27 cellular contexts compared by ENCODE assay signal in the genomic region with DNA sequence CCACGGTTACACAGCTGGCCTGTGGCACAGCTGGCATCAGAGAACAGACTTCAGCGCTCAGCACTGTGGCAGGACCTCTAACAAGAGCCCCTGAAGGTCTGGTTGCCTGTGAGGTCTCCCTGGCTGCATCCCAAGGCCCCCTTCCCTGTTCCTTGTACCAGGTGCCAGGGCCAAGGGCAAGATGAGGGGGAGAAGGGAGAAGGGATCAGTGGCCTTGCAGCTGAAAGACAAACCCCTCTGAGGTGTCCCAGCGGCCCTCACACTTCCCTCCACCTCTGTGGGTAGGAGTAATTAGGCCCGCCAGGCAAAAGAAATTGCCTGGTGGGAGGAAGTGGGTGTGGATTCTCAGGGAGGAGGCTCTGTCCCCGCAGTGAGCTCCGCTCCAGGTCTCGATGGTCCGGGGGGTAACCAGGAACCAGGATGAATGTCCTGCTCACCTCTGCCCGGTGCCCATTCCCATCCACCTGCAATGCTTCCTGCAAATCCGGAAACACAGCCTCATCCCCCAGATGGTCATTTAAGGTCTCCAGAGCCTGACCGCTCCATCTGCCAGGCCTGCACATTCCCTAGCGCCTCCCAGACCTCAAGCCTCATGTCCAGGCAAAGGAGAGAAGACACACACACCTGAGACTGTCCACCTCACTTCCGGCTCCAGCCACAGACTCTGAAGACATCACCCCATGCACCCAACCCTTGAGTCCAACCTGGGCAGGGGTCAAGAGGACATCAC. TPM values are rescaled to one million over a fixed set of nuclear protein-coding genes. Genes with fewer than 3 reads are reported as not detected.
DNase-seq lines count a peak whose midpoint lies in the region; ATAC-seq and TF ChIP-seq lines count a peak whose summit lies in the region.
"Had no signal": no experiment of that assay in that cellular context is flagged by ENCODE, and none has a peak within 500 bp of the region (broad histone marks: within the 10 kb centered on the region; RNA-seq: fewer than 3 reads in every experiment).

No MANE protein-coding gene starts in this region.

- H3K27ac ChIP-seq in BLaER1 (peak overlapping the region; percentile 62), WERI-Rb-1 (peak overlapping the region; percentile 11; the same call in 1 of the 2 replicates)
- H3K27ac ChIP-seq: C4-2B, SJCRH30 had no signal

- ATAC-seq in HG02970 (IDR thresholded peaks at IDR 0.05; ENCODE audit: low FRiP score, unreplicated experiment) = no peak
- ATAC-seq: CD8-positive, alpha-beta T cell; GM12878; HCT116; PC-3; Right ventricle myocardium inferior; SK-N-SH treated with all-trans-retinoic acid at 6 μM for 48 hours had no signal

- no peaks in the 10 kb centered on the region for H3K27me3 ChIP-seq in BLaER1
- peaks cover 3% of the 10 kb centered on the region for H3K27me3 ChIP-seq in WERI-Rb-1 (ENCODE audit: insufficient read depth, low read depth, severe bottlenecking)
- H3K27me3 ChIP-seq: SJCRH30 had no signal

- no peaks in the 10 kb centered on the region for H3K9me3 ChIP-seq in BLaER1
- H3K9me3 ChIP-seq in WERI-Rb-1 (ENCODE audit: severe bottlenecking) = no peaks in the 10 kb centered on the region
- H3K9me3 ChIP-seq: Caco-2, SJCRH30 had no signal

- DNase-seq in WERI-Rb-1 (peak; percentile 72), type B pancreatic cell (ENCODE audit: extremely low spot score, unreplicated experiment) (no peak), ureter (ENCODE audit: low spot score) (no peak), middle frontal gyrus (ENCODE audit: extremely low spot score, low spot score) (no peak)
- DNase-seq: Caco-2; CD8-positive, alpha-beta T cell; DMS79; EL; GDM1; MM.1S; NCI-H2029; NCI-H446; NCI-H524 treated with DMSO at 0.1 percent for 48 hours; NCI-H774; PC-3; SJCRH30 had no signal

- H3K36me3 ChIP-seq in BLaER1 = peaks cover 27% of the 10 kb centered on the region
- H3K36me3 ChIP-seq in WERI-Rb-1 = no peaks in the 10 kb centered on the region
- H3K36me3 ChIP-seq: SJCRH30 had no signal

- H3K4me3 ChIP-seq in BLaER1 (peak overlapping the region; percentile 94), WERI-Rb-1 (ENCODE audit: low read depth, low read length) (no peak overlapping the region)
- H3K4me3 ChIP-seq: GM12878, SJCRH30 had no signal

- H3K4me2 ChIP-seq in BLaER1 = peak overlapping the region; percentile 98

- H3K27me3 Mint-ChIP-seq in nephron (ENCODE audit: low read depth) (peaks cover 83% of the 10 kb centered on the region), type B pancreatic cell (peaks cover 84% of the 10 kb centered on the region)

- H3K36me3 Mint-ChIP-seq in nephron (ENCODE audit: low read depth) (no peaks in the 10 kb centered on the region), type B pancreatic cell (no peaks in the 10 kb centered on the region)
- H3K36me3 Mint-ChIP-seq: CD8-positive, alpha-beta T cell had no signal

- H3K4me1 ChIP-seq in BLaER1 = peaks cover 58% of the 10 kb centered on the region
- H3K4me1 ChIP-seq: Caco-2, SJCRH30 had no signal

- peaks cover 66% of the 10 kb centered on the region for H4K20me1 ChIP-seq in BLaER1

- peak overlapping the region; percentile 95 for H3K9ac ChIP-seq in BLaER1

- H3K9me3 Mint-ChIP-seq in nephron (no peaks in the 10 kb centered on the region), type B pancreatic cell (no peaks in the 10 kb centered on the region)
- H3K9me3 Mint-ChIP-seq: CD8-positive, alpha-beta T cell had no signal

- H3K4me3 Mint-ChIP-seq in nephron (peak overlapping the region; percentile 32 to 48 (median 38)), type B pancreatic cell (peak overlapping the region; percentile 47)
- H3K4me3 Mint-ChIP-seq: CD8-positive, alpha-beta T cell had no signal

- H3K27ac Mint-ChIP-seq in nephron (no peak overlapping the region), type B pancreatic cell (no peak overlapping the region)
- H3K27ac Mint-ChIP-seq: CD8-positive, alpha-beta T cell had no signal

- TF ChIP-seq CTCF in WERI-Rb-1 (IDR thresholded peaks at IDR 0.05; ENCODE audit: low read depth, low read length) (no peak), nephron (IDR thresholded peaks at IDR 0.05; ENCODE audit: unreplicated experiment in 3 of 3) (no peak), type B pancreatic cell (conservative IDR thresholded peaks at IDR 0.05) (no peak)

- H3K4me1 Mint-ChIP-seq in nephron (no peaks in the 10 kb centered on the region), type B pancreatic cell (ENCODE audit: unreplicated experiment) (no peaks in the 10 kb centered on the region)

RNA-seq across cellular contexts. Expression of a gene that starts 22.7 kb away (rescaled TPM):
- total RNA-seq in type B pancreatic cell (ENCODE audit: low replicate concordance) = 0.43 and 1.6 TPM in 2 replicates
- total RNA-seq in ureter = 2.6 TPM
- total RNA-seq: GM12878, H4, HT-29, PC-3, Right ventricle myocardium inferior, RPMI7951 had no signal

RNA-seq across cellular contexts. Expression of a gene that starts 44.6 kb away (rescaled TPM):
- total RNA-seq in type B pancreatic cell (ENCODE audit: low replicate concordance) (147 and 227 TPM in 2 replicates), ureter (143 TPM)

RNA-seq across cellular contexts. Expression of a gene that starts 48.7 kb away (rescaled TPM):
- 62.0 and 67.9 TPM in 2 replicates for total RNA-seq in type B pancreatic cell (ENCODE audit: low replicate concordance)
- 54.4 TPM for total RNA-seq in ureter
